Comparison of ENCODE assay signal across 21 cellular contexts in genomic region chr7:122622682-122623081, GRCh38.
"Had no signal": no experiment of that assay in that cellular context is flagged by ENCODE, and none has a peak within 500 bp of the region (broad histone marks: within the 10 kb centered on the region; RNA-seq: fewer than 3 reads in every experiment).

No MANE protein-coding gene starts in this region.

- H3K4me3 ChIP-seq: coronary artery, gastroesophageal sphincter, mucosa of descending colon, ovary, right lobe of liver, tibial artery, upper lobe of left lung, uterus had no signal

- ATAC-seq: gastroesophageal sphincter; left lobe of liver; mucosa of descending colon; naive thymus-derived CD8-positive, alpha-beta T cell; right lobe of liver; stimulated activated effector memory CD8-positive, alpha-beta T cell treated with anti-CD3 and anti-CD28 coated beads, Interleukin-12 subunit alpha, Interleukin-12 subunit beta, amount 100 ng/mL, for 72 hours; stimulated activated naive CD8-positive, alpha-beta T cell treated with anti-CD3 and anti-CD28 coated beads, Interleukin-15, Interleukin-2, amounts not matched to agents 100 U/mL and 50 U/mL, for 24 hours had no signal

- FAIRE-seq: endothelial cell of umbilical vein had no signal

- DNase-seq: effector CD4-positive, alpha-beta T cell; endodermal cell; erythroblast; glutamatergic neuron; islet precursor cell; mucosa of descending colon; naive thymus-derived CD8-positive, alpha-beta T cell; nucleus accumbens; ovary; right lobe of liver; stimulated activated CD4-positive, alpha-beta T cell treated with anti-CD3 and anti-CD28 coated beads, Interleukin-4, amount 100 ng/mL, for 1 hour; stimulated activated CD8-positive, alpha-beta memory T cell treated with anti-CD3 and anti-CD28 coated beads, Interleukin-4, amount 100 ng/mL, for 48 hours; stimulated activated naive CD8-positive, alpha-beta T cell treated with anti-CD3 and anti-CD28 coated beads, Interleukin-15, Interleukin-2, amounts not matched to agents 100 U/mL and 50 U/mL, for 24 hours; tibial artery; upper lobe of left lung; uterus had no signal
